10 cellular contexts compared by ENCODE assay signal in genomic region chr9:21443849-21444625, GRCh38. TPM values are rescaled to one million over a fixed set of nuclear protein-coding genes. Genes with fewer than 3 reads are reported as not detected.
A peak's percentile ranks its signal among the peaks of the same experiment; 100 is the strongest.
DNase-seq lines count a peak whose midpoint lies in the region; ATAC-seq, FAIRE-seq and TF ChIP-seq lines count a peak whose summit lies in the region.
"Had no signal": no experiment of that assay in that cellular context is flagged by ENCODE, and none has a peak within 500 bp of the region (broad histone marks: within the 10 kb centered on the region; RNA-seq: fewer than 3 reads in every experiment).

No MANE protein-coding gene starts in this region.

- H3K27me3 ChIP-seq in lower lobe of right lung (ENCODE audit: low read depth), result no peaks in the 10 kb centered on the region
- H3K27me3 ChIP-seq in prostate gland (replicated peaks; ENCODE audit: insufficient read depth), result no peaks in the 10 kb centered on the region
- no peaks in the 10 kb centered on the region for H3K27me3 ChIP-seq in right atrium auricular region
- no peaks in the 10 kb centered on the region for H3K27me3 ChIP-seq in thyroid gland
- H3K27me3 ChIP-seq: SJSA1 had no signal

- ATAC-seq in GM18861 (IDR thresholded peaks at IDR 0.05; ENCODE audit: unreplicated experiment) (peak; percentile 89), GM21723 (IDR thresholded peaks at IDR 0.05; ENCODE audit: unreplicated experiment) (peak; percentile 94), HG03565 (IDR thresholded peaks at IDR 0.05; ENCODE audit: unreplicated experiment) (peak; percentile 97), lower lobe of right lung (peak; percentile 35 to 62)
- ATAC-seq: HCT116 had no signal

- FAIRE-seq in H54 (lab: Jason Lieb, UNC), result no peak

- H3K9me3 ChIP-seq in lower lobe of right lung, result peaks cover 6% of the 10 kb centered on the region
- no peaks in the 10 kb centered on the region for H3K9me3 ChIP-seq in prostate gland
- peaks cover 0 to 4% of the 10 kb centered on the region in 2 donors for H3K9me3 ChIP-seq in right atrium auricular region
- H3K9me3 ChIP-seq in thyroid gland, result no peaks in the 10 kb centered on the region
- H3K9me3 ChIP-seq: SJSA1 had no signal

- intact Hi-C loops in lower lobe of right lung (cut with DNase I) (no loop called here), prostate gland (cut with DNase I) (no loop called here), thyroid gland (cut with DNase I) (no loop called here)

- DNase-seq in lower lobe of right lung (no peak), H54 (ENCODE audit: insufficient read length, low spot score) (no peak), prostate gland (ENCODE audit: low spot score) (no peak), right atrium auricular region (ENCODE audit: low spot score) (no peak), thyroid gland (no peak)

- H3K36me3 ChIP-seq in lower lobe of right lung (no peaks in the 10 kb centered on the region), prostate gland (no peaks in the 10 kb centered on the region), right atrium auricular region (no peaks in the 10 kb centered on the region), thyroid gland (no peaks in the 10 kb centered on the region)
- H3K36me3 ChIP-seq: SJSA1 had no signal

- H3K4me1 ChIP-seq in lower lobe of right lung (no peaks in the 10 kb centered on the region), prostate gland (replicated peaks) (no peaks in the 10 kb centered on the region), right atrium auricular region (no peaks in the 10 kb centered on the region), thyroid gland (no peaks in the 10 kb centered on the region)
- H3K4me1 ChIP-seq: SJSA1 had no signal

- H3K27ac ChIP-seq in lower lobe of right lung (no peak overlapping the region), prostate gland (no peak overlapping the region), right atrium auricular region (no peak overlapping the region), thyroid gland (no peak overlapping the region)
- H3K27ac ChIP-seq: SJSA1 had no signal

- TF ChIP-seq CTCF in lower lobe of right lung (IDR thresholded peaks at IDR 0.05) (no peak), prostate gland (IDR thresholded peaks at IDR 0.05) (no peak), right atrium auricular region (IDR thresholded peaks at IDR 0.05) (no peak), thyroid gland (IDR thresholded peaks at IDR 0.05) (no peak)

- TF ChIP-seq POLR2A in H54 (IDR thresholded peaks at IDR 0.05; ENCODE audit: low read depth, low read length) (no peak), prostate gland (IDR thresholded peaks at IDR 0.05) (no peak), thyroid gland (IDR thresholded peaks at IDR 0.05) (no peak)

- 90% methylated on average over 4 of the region's 4 CpGs for WGBS in prostate gland
- WGBS in thyroid gland, 2 donors, result 89 to 93% methylated on average over 4 of the region's 4 CpGs

- H3K4me3 ChIP-seq in lower lobe of right lung, result no peak overlapping the region
- H3K4me3 ChIP-seq in prostate gland, result no peak overlapping the region
- no peak overlapping the region for H3K4me3 ChIP-seq in right atrium auricular region
- H3K4me3 ChIP-seq in thyroid gland (replicated peaks in 1 of 3), result no peak overlapping the region
- H3K4me3 ChIP-seq: SJSA1 had no signal

RNA-seq across cellular contexts. Expression of gene IFNA1, which starts 3.8 kb away (rescaled TPM):
- total RNA-seq in lower lobe of right lung (0.62 TPM), prostate gland (not detected), right atrium auricular region (not detected), thyroid gland (not detected)
- total RNA-seq: SJSA1 had no signal

RNA-seq across cellular contexts. Expression of gene IFNA8, which starts 35.1 kb away (rescaled TPM):
- total RNA-seq in lower lobe of right lung (not detected), prostate gland (not detected), right atrium auricular region (not detected), thyroid gland (not detected)
- total RNA-seq: SJSA1 had no signal

RNA-seq across cellular contexts. Expression of gene IFNE, which starts 38.1 kb away (rescaled TPM):
- total RNA-seq in lower lobe of right lung, result not detected
- not detected for total RNA-seq in prostate gland
- not detected for total RNA-seq in right atrium auricular region
- total RNA-seq in thyroid gland, result 1 to 10 TPM in 3 of 4 donors, under 1 TPM in 1; 0.67 to 2.1 (median 1.3) TPM

RNA-seq across cellular contexts. Expression of gene IFNA2, which starts 58.8 kb away (rescaled TPM):
- total RNA-seq in lower lobe of right lung, result not detected
- not detected for total RNA-seq in prostate gland
- not detected for total RNA-seq in right atrium auricular region
- total RNA-seq in thyroid gland, result not detected
- total RNA-seq: SJSA1 had no signal
